1 cellular context compared by ENCODE assay signal in genomic region chr21:41712730-41713129, GRCh38.
TF ChIP-seq lines count a peak whose summit lies in the region.

No MANE protein-coding gene starts in this region.

TF ChIP-seq in HepG2, 621 proteins besides CTCF, POLR2A, EP300 and RAD21 (continued from another document and continues in another):
- TF ChIP-seq RNF2 (conservative IDR thresholded peaks at IDR 0.05; ENCODE audit: low read depth) (no peak), ZNF484 (CRISPR knock-in tag; IDR thresholded peaks at IDR 0.05; ENCODE audit: borderline replicate concordance, low read depth) (no peak), ZNF550 (CRISPR knock-in tag; IDR thresholded peaks at IDR 0.05; ENCODE audit: borderline replicate concordance) (no peak), PLSCR1 (CRISPR knock-in tag; IDR thresholded peaks at IDR 0.05; ENCODE audit: borderline replicate concordance) (no peak), ZBTB25 (CRISPR knock-in tag; IDR thresholded peaks at IDR 0.05) (0 out of 2 replicates have a peak, but pooled peaks have one; percentile 48), NONO (IDR thresholded peaks at IDR 0.05) (no peak), NONO (CRISPR knock-in tag; conservative IDR thresholded peaks at IDR 0.05) (0 out of 2 replicates have a peak, but pooled peaks have one; percentile 19), GABPA (IDR thresholded peaks at IDR 0.05; ENCODE audit: low read depth, low read length) (no peak), GABPA (CRISPR knock-in tag; IDR thresholded peaks at IDR 0.05; ENCODE audit: low read depth) (no peak), ZNF263 (CRISPR knock-in tag; IDR thresholded peaks at IDR 0.05) (no peak), MXD1 (CRISPR knock-in tag; IDR thresholded peaks at IDR 0.05) (no peak), MTF1 (CRISPR knock-in tag; IDR thresholded peaks at IDR 0.05) (no peak), ZNF281 (CRISPR knock-in tag; IDR thresholded peaks at IDR 0.05; ENCODE audit: borderline replicate concordance) (peak; percentile 21; the same call in 1 of the 2 replicates), ZNF234 (CRISPR knock-in tag; conservative IDR thresholded peaks at IDR 0.05) (no peak), ZNF143 (CRISPR knock-in tag; IDR thresholded peaks at IDR 0.05) (no peak), ZNF256 (CRISPR knock-in tag; conservative IDR thresholded peaks at IDR 0.05) (no peak), ISX (CRISPR knock-in tag; conservative IDR thresholded peaks at IDR 0.05) (no peak), ATF1 (CRISPR knock-in tag; IDR thresholded peaks at IDR 0.05) (no peak), ZNF18 (CRISPR knock-in tag; IDR thresholded peaks at IDR 0.05; ENCODE audit: insufficient replicate concordance) (no peak), SRSF9 (IDR thresholded peaks at IDR 0.05; ENCODE audit: borderline replicate concordance, insufficient read depth, low read depth, low read length, poor library complexity, severe bottlenecking) (no peak), ZGPAT (CRISPR knock-in tag; IDR thresholded peaks at IDR 0.05) (peak; percentile 26; the same call in 1 of the 2 replicates), DNMT3B (CRISPR knock-in tag; conservative IDR thresholded peaks at IDR 0.05) (no peak), ZNF576 (CRISPR knock-in tag; IDR thresholded peaks at IDR 0.05) (no peak), SP1 (IDR thresholded peaks at IDR 0.05) (no peak), SP1 (CRISPR knock-in tag; IDR thresholded peaks at IDR 0.05) (no peak), ZNF75D (CRISPR knock-in tag; IDR thresholded peaks at IDR 0.05; ENCODE audit: borderline replicate concordance) (no peak), JUND (CRISPR knock-in tag; IDR thresholded peaks at IDR 0.05) (no peak), ZNF710 (CRISPR knock-in tag; IDR thresholded peaks at IDR 0.05; ENCODE audit: borderline replicate concordance) (0 out of 2 replicates have a peak, but pooled peaks have one; percentile 30), RBM39 (IDR thresholded peaks at IDR 0.05; ENCODE audit: low read depth, low read length, poor library complexity, severe bottlenecking) (no peak), ZNF230 (CRISPR knock-in tag; IDR thresholded peaks at IDR 0.05) (no peak), ZNF788 (CRISPR knock-in tag; IDR thresholded peaks at IDR 0.05; ENCODE audit: borderline replicate concordance) (no peak), GLI4 (CRISPR knock-in tag; IDR thresholded peaks at IDR 0.05; ENCODE audit: borderline replicate concordance) (no peak), ATF2 (CRISPR knock-in tag; IDR thresholded peaks at IDR 0.05) (no peak), SMARCC2 (IDR thresholded peaks at IDR 0.05) (no peak), ELF4 (CRISPR knock-in tag; IDR thresholded peaks at IDR 0.05; ENCODE audit: borderline replicate concordance) (no peak), ZNF879 (CRISPR knock-in tag; IDR thresholded peaks at IDR 0.05) (no peak), HNF1A (IDR thresholded peaks at IDR 0.05; ENCODE audit: low read depth) (no peak), HNF1A (CRISPR knock-in tag; IDR thresholded peaks at IDR 0.05; ENCODE audit: borderline replicate concordance) (no peak), GTF2F1 (IDR thresholded peaks at IDR 0.05; ENCODE audit: low read length) (no peak), ZNF83 (CRISPR knock-in tag; IDR thresholded peaks at IDR 0.05; ENCODE audit: borderline replicate concordance) (no peak)
